ENCODE assay signal across 1 cellular context in genomic region chr15:64774556-64775523, GRCh38.
A peak's percentile ranks its signal among the peaks of the same experiment; 100 is the strongest.
TF ChIP-seq lines count a peak whose summit lies in the region.

No MANE protein-coding gene starts in this region.

TF ChIP-seq in HEK293, 187 proteins besides CTCF, POLR2A, EP300 and RAD21 (continued from another document):
- TF ChIP-seq ZNF776 (tag by site-specific recombination; IDR thresholded peaks at IDR 0.05; ENCODE audit: borderline replicate concordance) (no peak), ZIC2 (tag by site-specific recombination; IDR thresholded peaks at IDR 0.05) (no peak), ZNF223 (tag by site-specific recombination; IDR thresholded peaks at IDR 0.05) (no peak), PRDM6 (tag by site-specific recombination; IDR thresholded peaks at IDR 0.05) (no peak), ZFHX2 (tag by site-specific recombination; conservative IDR thresholded peaks at IDR 0.05) (peak; percentile 62), INSM2 (tag by site-specific recombination; IDR thresholded peaks at IDR 0.05) (no peak), ZNF266 (tag by site-specific recombination; IDR thresholded peaks at IDR 0.05; ENCODE audit: low read depth) (no peak), ZBTB48 (tag by site-specific recombination; IDR thresholded peaks at IDR 0.05) (no peak), WT1 (tag by site-specific recombination; IDR thresholded peaks at IDR 0.05) (no peak), ZNF704 (tag by site-specific recombination; IDR thresholded peaks at IDR 0.05) (no peak), ZNF549 (tag by site-specific recombination; IDR thresholded peaks at IDR 0.05) (no peak), ZBTB26 (tag by site-specific recombination; optimal IDR thresholded peaks at IDR 0.05) (peak; percentile 31), ZBTB20 (tag by site-specific recombination; IDR thresholded peaks at IDR 0.05) (0 out of 2 replicates have a peak, but pooled peaks have one; percentile 0), EGR2 (tag by site-specific recombination; IDR thresholded peaks at IDR 0.05; ENCODE audit: low read depth) (no peak), ZNF274 (IDR thresholded peaks at IDR 0.05; ENCODE audit: low read length) (no peak), ZNF274 (tag by site-specific recombination; IDR thresholded peaks at IDR 0.05; ENCODE audit: borderline replicate concordance) (no peak), ZNF768 (tag by site-specific recombination; IDR thresholded peaks at IDR 0.05) (no peak), ZNF335 (tag by site-specific recombination; conservative IDR thresholded peaks at IDR 0.05) (0 out of 2 replicates have a peak, but pooled peaks have one; percentile 10)
